In the genomic region with DNA sequence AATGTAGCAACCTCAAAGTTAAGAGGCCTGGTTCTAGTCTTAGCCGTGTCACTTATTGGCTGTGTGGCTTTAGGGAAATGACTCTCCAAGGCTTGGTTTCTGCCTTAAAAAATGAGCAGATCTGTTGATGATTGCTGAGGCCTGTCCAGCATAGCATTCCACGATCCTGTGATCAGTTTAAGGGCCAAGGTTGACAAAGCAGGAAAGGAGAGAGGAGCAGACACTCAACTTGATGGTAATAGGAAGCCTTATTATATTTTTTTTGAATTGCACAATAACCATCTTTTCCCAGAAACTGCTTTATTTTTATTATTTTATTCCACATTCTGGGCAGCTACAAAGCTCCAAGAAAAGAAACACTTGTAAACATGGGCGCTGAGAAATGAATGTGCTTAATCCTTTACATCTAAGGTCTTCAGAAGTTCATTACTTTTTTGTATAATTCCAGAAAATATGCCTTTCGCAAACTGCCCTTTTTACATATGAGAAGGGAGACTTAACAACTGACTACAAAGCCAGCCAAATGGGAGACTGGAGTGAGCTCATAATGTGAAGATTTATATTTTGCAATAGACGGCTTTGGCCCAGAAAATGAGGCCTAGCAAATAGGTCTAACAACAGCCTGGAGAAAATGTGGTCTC, we compare ENCODE assay signal across 10 cellular contexts.
DNase-seq lines count a peak whose midpoint lies in the region; ATAC-seq and TF ChIP-seq lines count a peak whose summit lies in the region.
"Had no signal": no experiment of that assay in that cellular context is flagged by ENCODE, and none has a peak within 500 bp of the region (broad histone marks: within the 10 kb centered on the region; RNA-seq: fewer than 3 reads in every experiment).

No MANE protein-coding gene starts in this region.

- H3K36me3 ChIP-seq in HAP-1 (replicated peaks) (no peaks in the 10 kb centered on the region), thoracic aorta (no peaks in the 10 kb centered on the region)
- H3K36me3 ChIP-seq: adrenal gland had no signal

- in situ Hi-C loops in HAP-1 (cut with MboI; ENCODE audit: low sequenced_read_pairs) = no loop called here

- H3K9me3 ChIP-seq in HAP-1 (no peaks in the 10 kb centered on the region), thoracic aorta (no peaks in the 10 kb centered on the region)
- H3K9me3 ChIP-seq in CD4-positive, alpha-beta T cell (ENCODE audit: control insufficient read depth, low read length) = no peaks in the 10 kb centered on the region
- H3K9me3 ChIP-seq: adrenal gland had no signal

- POLR2A ChIA-PET in CD4-positive, alpha-beta T cell (lab: Charles Lee) = no interaction called here

- intact Hi-C loops in CD4-positive, alpha-beta T cell (cut with DNase I, micrococcal nuclease) = no loop called here

- H3K36me3 Mint-ChIP-seq in nephron (ENCODE audit: low read depth) (no peaks in the 10 kb centered on the region), glutamatergic neuron (ENCODE audit: unreplicated experiment) (no peaks in the 10 kb centered on the region)
- peaks cover 26% of the 10 kb centered on the region for H3K36me3 Mint-ChIP-seq in stimulated activated effector memory CD8-positive, alpha-beta T cell treated with anti-CD3 and anti-CD28 coated beads, Interleukin-12 subunit alpha, Interleukin-12 subunit beta, amount 100 ng/mL, for 72 hours
- H3K36me3 Mint-ChIP-seq in CD4-positive, alpha-beta T cell (ENCODE audit: low read depth) = no peaks in the 10 kb centered on the region

- CTCF ChIA-PET in CD4-positive, alpha-beta T cell (lab: Charles Lee) = no interaction called here

- H3K4me1 ChIP-seq in HAP-1 (peaks cover 31% of the 10 kb centered on the region), thoracic aorta (ENCODE audit: control insufficient read depth in 1 of 2, low read depth in 2 of 2) (peaks cover 25 to 33% of the 10 kb centered on the region in 2 donors)
- H3K4me1 ChIP-seq: adrenal gland had no signal

- DNase-seq in HAP-1 (ENCODE audit: low spot score in 2 of 2) (peak; percentile 64 to 93), fibroblast of peridontal ligament (ENCODE audit: extremely low read depth) (peak; percentile 95), thoracic aorta (ENCODE audit: low spot score) (no peak), NOMO-1 treated with DMSO at 0.1 percent for 48 hours (lab: John Stamatoyannopoulos, UW; ENCODE audit: unreplicated experiment) (no peak), glutamatergic neuron (no peak)
- no peak for DNase-seq in stimulated activated effector memory CD8-positive, alpha-beta T cell treated with anti-CD3 and anti-CD28 coated beads, Interleukin-12 subunit alpha, Interleukin-12 subunit beta, amount 100 ng/mL, for 72 hours (ENCODE audit: low spot score in 2 of 2)
- DNase-seq in CD4-positive, alpha-beta T cell = no peak
- DNase-seq: effector CD8-positive, alpha-beta T cell had no signal

- H3K4me3 Mint-ChIP-seq in nephron (no peak overlapping the region), glutamatergic neuron (ENCODE audit: unreplicated experiment) (no peak overlapping the region)
- no peak overlapping the region for H3K4me3 Mint-ChIP-seq in stimulated activated effector memory CD8-positive, alpha-beta T cell treated with anti-CD3 and anti-CD28 coated beads, Interleukin-12 subunit alpha, Interleukin-12 subunit beta, amount 100 ng/mL, for 72 hours
- no peak overlapping the region for H3K4me3 Mint-ChIP-seq in CD4-positive, alpha-beta T cell

- H3K27me3 ChIP-seq in HAP-1 (ENCODE audit: low read depth) = no peaks in the 10 kb centered on the region
- no peaks in the 10 kb centered on the region for H3K27me3 ChIP-seq in thoracic aorta (replicated peaks; ENCODE audit: insufficient read depth)
- no peaks in the 10 kb centered on the region for H3K27me3 ChIP-seq in CD4-positive, alpha-beta T cell (ENCODE audit: control insufficient read depth, insufficient read depth, low read length)
- H3K27me3 ChIP-seq: adrenal gland had no signal

- H3K27ac ChIP-seq in thoracic aorta = peak overlapping the region; percentile 80 to 95
- H3K27ac ChIP-seq in CD4-positive, alpha-beta T cell (ENCODE audit: low read depth, low read length) = no peak overlapping the region

- H3K27me3 Mint-ChIP-seq in nephron (ENCODE audit: low read depth) = no peaks in the 10 kb centered on the region
- H3K27me3 Mint-ChIP-seq in CD4-positive, alpha-beta T cell = no peaks in the 10 kb centered on the region
- H3K27me3 Mint-ChIP-seq in glutamatergic neuron (ENCODE audit: unreplicated experiment) = peaks cover 2% of the 10 kb centered on the region

- H3K9me3 Mint-ChIP-seq in nephron (peaks cover 2% of the 10 kb centered on the region), glutamatergic neuron (ENCODE audit: unreplicated experiment) (no peaks in the 10 kb centered on the region)
- no peaks in the 10 kb centered on the region for H3K9me3 Mint-ChIP-seq in stimulated activated effector memory CD8-positive, alpha-beta T cell treated with anti-CD3 and anti-CD28 coated beads, Interleukin-12 subunit alpha, Interleukin-12 subunit beta, amount 100 ng/mL, for 72 hours
- no peaks in the 10 kb centered on the region for H3K9me3 Mint-ChIP-seq in CD4-positive, alpha-beta T cell

- no peak for TF ChIP-seq CTCF in nephron (IDR thresholded peaks at IDR 0.05; ENCODE audit: unreplicated experiment in 3 of 3)
- TF ChIP-seq CTCF in thoracic aorta (IDR thresholded peaks at IDR 0.05) = no peak
- TF ChIP-seq CTCF in CD4-positive, alpha-beta T cell (IDR thresholded peaks at IDR 0.05) = no peak
- no peak for TF ChIP-seq CTCF in glutamatergic neuron (IDR thresholded peaks at IDR 0.05; ENCODE audit: partially characterized antibody, unreplicated experiment)

- ATAC-seq in thoracic aorta (ENCODE audit: insufficient number of reproducible peaks, low FRiP score, low read depth) = peak; percentile 65
- ATAC-seq in stimulated activated effector memory CD8-positive, alpha-beta T cell treated with anti-CD3 and anti-CD28 coated beads, Interleukin-12 subunit alpha, Interleukin-12 subunit beta, amount 100 ng/mL, for 72 hours = no peak
- no peak for ATAC-seq in CD4-positive, alpha-beta T cell (ENCODE audit: poor library complexity)

- H3K27ac Mint-ChIP-seq in nephron (peak overlapping the region; percentile 88 to 99 (median 98)), glutamatergic neuron (ENCODE audit: unreplicated experiment) (no peak overlapping the region)
- H3K27ac Mint-ChIP-seq in stimulated activated effector memory CD8-positive, alpha-beta T cell treated with anti-CD3 and anti-CD28 coated beads, Interleukin-12 subunit alpha, Interleukin-12 subunit beta, amount 100 ng/mL, for 72 hours = no peak overlapping the region
- no peak overlapping the region for H3K27ac Mint-ChIP-seq in CD4-positive, alpha-beta T cell

- no peak overlapping the region for H3K4me3 ChIP-seq in HAP-1
- no peak overlapping the region for H3K4me3 ChIP-seq in thoracic aorta
- H3K4me3 ChIP-seq: adrenal gland had no signal

- peaks cover 64% of the 10 kb centered on the region for H3K4me1 Mint-ChIP-seq in nephron
- H3K4me1 Mint-ChIP-seq in stimulated activated effector memory CD8-positive, alpha-beta T cell treated with anti-CD3 and anti-CD28 coated beads, Interleukin-12 subunit alpha, Interleukin-12 subunit beta, amount 100 ng/mL, for 72 hours = no peaks in the 10 kb centered on the region
- H3K4me1 Mint-ChIP-seq in CD4-positive, alpha-beta T cell (ENCODE audit: low read depth) = no peaks in the 10 kb centered on the region
- H3K4me1 Mint-ChIP-seq in glutamatergic neuron (ENCODE audit: low read depth, unreplicated experiment) = no peaks in the 10 kb centered on the region

Comparison
In these comparisons a context has a peak if more than half of its experiments do, and no peak if none do; other contexts are left out.
1. DNase-seq: peak in HAP-1 (2 of 2) and fibroblast of peridontal ligament (single experiment); none in thoracic aorta (single experiment), NOMO-1 treated with DMSO at 0.1 percent for 48 hours (single experiment), stimulated activated effector memory CD8-positive, alpha-beta T cell treated with anti-CD3 and anti-CD28 coated beads, Interleukin-12 subunit alpha, Interleukin-12 subunit beta, amount 100 ng/mL, for 72 hours (0 of 2), CD4-positive, alpha-beta T cell (0 of 10) and glutamatergic neuron (single experiment).
2. H3K27ac Mint-ChIP-seq: peak in nephron (3 of 3); none in stimulated activated effector memory CD8-positive, alpha-beta T cell treated with anti-CD3 and anti-CD28 coated beads, Interleukin-12 subunit alpha, Interleukin-12 subunit beta, amount 100 ng/mL, for 72 hours (single experiment), CD4-positive, alpha-beta T cell (single experiment) and glutamatergic neuron (single experiment).